ENCODE assay signal across 21 cellular contexts in the genomic region with DNA sequence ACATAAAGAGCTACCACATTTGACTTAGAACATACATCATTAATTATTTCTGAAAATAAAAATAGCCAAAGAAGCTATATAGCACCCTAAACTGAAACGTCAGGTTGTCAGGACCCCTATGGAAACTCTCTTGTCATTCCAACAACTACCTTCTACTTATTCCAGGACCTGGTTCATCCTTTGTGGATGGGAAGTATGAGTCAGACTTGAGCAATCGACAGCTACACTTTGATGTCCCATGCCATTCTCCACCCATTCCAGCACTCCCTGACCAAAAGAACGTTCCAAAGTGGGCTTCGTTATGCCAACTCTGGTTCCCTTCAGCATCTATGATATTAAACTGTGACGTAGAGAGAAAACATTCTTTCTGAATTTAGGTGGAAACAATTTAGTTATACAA.
A peak's percentile ranks its signal among the peaks of the same experiment; 100 is the strongest.
DNase-seq lines count a peak whose midpoint lies in the region; ATAC-seq, FAIRE-seq and TF ChIP-seq lines count a peak whose summit lies in the region.
"Had no signal": no experiment of that assay in that cellular context is flagged by ENCODE, and none has a peak within 500 bp of the region (broad histone marks: within the 10 kb centered on the region; RNA-seq: fewer than 3 reads in every experiment).

No MANE protein-coding gene starts in this region.

- H3K27me3 Mint-ChIP-seq in MCF 10A (ENCODE audit: insufficient read depth, unreplicated experiment) (no peaks in the 10 kb centered on the region), astrocyte (ENCODE audit: low read depth, unreplicated experiment) (no peaks in the 10 kb centered on the region), GM23338 (ENCODE audit: insufficient read depth, low read depth, poor library complexity) (peaks cover 2% of the 10 kb centered on the region)
- H3K27me3 Mint-ChIP-seq: CD4-positive, alpha-beta memory T cell had no signal

- no peak overlapping the region for H3K27ac ChIP-seq in breast epithelium
- H3K27ac ChIP-seq in RWPE1: no peak overlapping the region
- H3K27ac ChIP-seq in astrocyte (ENCODE audit: low read depth, low read length): no peak overlapping the region
- no peak overlapping the region for H3K27ac ChIP-seq in GM23338 (ENCODE audit: low read depth)
- H3K27ac ChIP-seq: 22Rv1, BLaER1, GM23248 had no signal

- no peak overlapping the region for H3K4me3 ChIP-seq in breast epithelium
- H3K4me3 ChIP-seq in astrocyte (ENCODE audit: insufficient read depth, low read depth, low read length): no peak overlapping the region
- no peak overlapping the region for H3K4me3 ChIP-seq in GM23338
- H3K4me3 ChIP-seq: BLaER1, GM12878, GM23248 had no signal

- H2AFZ ChIP-seq in astrocyte (ENCODE audit: low read depth, low read length) (no peak overlapping the region), GM23338 (no peak overlapping the region)
- H2AFZ ChIP-seq: GM23248 had no signal

- H3K4me1 ChIP-seq in breast epithelium (no peaks in the 10 kb centered on the region), astrocyte (ENCODE audit: insufficient read depth, low read length) (no peaks in the 10 kb centered on the region), GM23338 (ENCODE audit: insufficient read depth) (no peaks in the 10 kb centered on the region)
- H3K4me1 ChIP-seq: BLaER1 had no signal

- no peak overlapping the region for H3K9ac ChIP-seq in astrocyte (ENCODE audit: low read length)
- H3K9ac ChIP-seq: BLaER1, GM23248 had no signal

- DNase-seq in MCF 10A (ENCODE audit: unreplicated experiment) (peak; percentile 64), breast epithelium (ENCODE audit: low spot score in 2 of 2) (no peak), RWPE1 (ENCODE audit: low spot score) (peak; percentile 7), astrocyte (ENCODE audit: low read depth) (no peak), urothelium cell line (ENCODE audit: low spot score) (peak; percentile 12), GM23338 (ENCODE audit: low spot score) (no peak), kidney glomerular epithelial cell (lab: John Stamatoyannopoulos, UW) (no peak)
- no peak for DNase-seq in activated T-cell treated with anti-CD3 and anti-CD28 coated beads, Interleukin-2, amount 50 U/mL, for 1 hour
- DNase-seq: Calu3; CD4-positive, alpha-beta memory T cell; DMS53; DND-41; EL; GM23248; HCEC 1CT; HFFc6 had no signal

- H3K4me2 ChIP-seq in astrocyte (ENCODE audit: low read length) (no peak overlapping the region), GM23338 (no peak overlapping the region)
- H3K4me2 ChIP-seq: BLaER1 had no signal

- POLR2A ChIA-PET in MCF 10A (lab: Yijun Ruan, JAX): interaction anchor here (1.0 kb wide), 1 partner anchor 9 kb away, joined by 3 read pairs; no protein-coding TSS in a partner anchor
- POLR2A ChIA-PET in RWPE1 (lab: Yijun Ruan, JAX; ENCODE audit: low non-redundant PET): no interaction called here

- TF ChIP-seq POLR2A in breast epithelium (IDR thresholded peaks at IDR 0.05): no peak

- H4K20me1 ChIP-seq in astrocyte (ENCODE audit: insufficient read depth, low read length): no peaks in the 10 kb centered on the region
- no peaks in the 10 kb centered on the region for H4K20me1 ChIP-seq in GM23338 (replicated peaks; ENCODE audit: insufficient read depth)
- H4K20me1 ChIP-seq: BLaER1 had no signal

- no peak for TF ChIP-seq CTCF in MCF 10A (IDR thresholded peaks at IDR 0.05; ENCODE audit: unreplicated experiment)
- no peak for TF ChIP-seq CTCF in breast epithelium (IDR thresholded peaks at IDR 0.05)
- TF ChIP-seq CTCF in RWPE1 (conservative IDR thresholded peaks at IDR 0.05; ENCODE audit: low read depth): no peak
- TF ChIP-seq CTCF in astrocyte (IDR thresholded peaks at IDR 0.05; ENCODE audit: insufficient read depth, low read depth, low read length): no peak
- TF ChIP-seq CTCF in GM23338 (conservative IDR thresholded peaks at IDR 0.05; ENCODE audit: low read depth in 2 of 2): no peak

- no peak overlapping the region for H3K4me3 Mint-ChIP-seq in MCF 10A (ENCODE audit: unreplicated experiment)
- H3K4me3 Mint-ChIP-seq in astrocyte (ENCODE audit: unreplicated experiment): no peak overlapping the region
- no peak overlapping the region for H3K4me3 Mint-ChIP-seq in GM23338
- H3K4me3 Mint-ChIP-seq: CD14-positive monocyte; CD4-positive, alpha-beta memory T cell; HFFc6 had no signal

- no TSS peak for BruUV-seq in MCF 10A (replicated peaks; lab: Mats Ljungman, UMichigan)

- peaks cover 15% of the 10 kb centered on the region for H3K4me1 Mint-ChIP-seq in MCF 10A (ENCODE audit: insufficient read depth, unreplicated experiment)
- peaks cover 2% of the 10 kb centered on the region for H3K4me1 Mint-ChIP-seq in astrocyte (ENCODE audit: low read depth, unreplicated experiment)
- H3K4me1 Mint-ChIP-seq in GM23338: no peaks in the 10 kb centered on the region
- H3K4me1 Mint-ChIP-seq: CD14-positive monocyte; CD4-positive, alpha-beta memory T cell had no signal

- no peaks in the 10 kb centered on the region for H3K36me3 Mint-ChIP-seq in MCF 10A (ENCODE audit: insufficient read depth, unreplicated experiment)
- no peaks in the 10 kb centered on the region for H3K36me3 Mint-ChIP-seq in astrocyte (ENCODE audit: low read depth, unreplicated experiment)
- H3K36me3 Mint-ChIP-seq in GM23338 (ENCODE audit: low read depth): no peaks in the 10 kb centered on the region
- H3K36me3 Mint-ChIP-seq: CD14-positive monocyte had no signal

- no peaks in the 10 kb centered on the region for H3F3A ChIP-seq in GM23338 (replicated peaks; ENCODE audit: low read depth)

- no peak overlapping the region for H3K27ac Mint-ChIP-seq in MCF 10A (ENCODE audit: low read depth, unreplicated experiment)
- H3K27ac Mint-ChIP-seq in astrocyte (ENCODE audit: unreplicated experiment): peak overlapping the region; percentile 29
- H3K27ac Mint-ChIP-seq in GM23338: no peak overlapping the region
- H3K27ac Mint-ChIP-seq: CD14-positive monocyte; CD4-positive, alpha-beta memory T cell; HFFc6 had no signal

- no peak for FAIRE-seq in astrocyte (lab: Jason Lieb, UNC)
- FAIRE-seq in urothelium cell line (lab: Jason Lieb, UNC): no peak
- FAIRE-seq: GM12878, H54 had no signal

- H3K79me2 ChIP-seq in astrocyte (ENCODE audit: insufficient read depth, low read length) (no peaks in the 10 kb centered on the region), GM23338 (replicated peaks; ENCODE audit: insufficient read depth) (no peaks in the 10 kb centered on the region)

- H3K27me3 ChIP-seq in breast epithelium: no peaks in the 10 kb centered on the region
- no peaks in the 10 kb centered on the region for H3K27me3 ChIP-seq in astrocyte (ENCODE audit: insufficient read depth, low read length)
- H3K27me3 ChIP-seq in GM23338 (ENCODE audit: insufficient read depth): no peaks in the 10 kb centered on the region
- H3K27me3 ChIP-seq: BLaER1 had no signal

- CTCF ChIA-PET in MCF 10A (lab: Yijun Ruan, JAX) (interaction anchor here (1.1 kb wide), 1 partner anchor 12 kb away, joined by 3 read pairs; no protein-coding TSS in a partner anchor), RWPE1 (lab: Yijun Ruan, JAX) (no interaction called here)

- H3K36me3 ChIP-seq in breast epithelium: no peaks in the 10 kb centered on the region
- no peaks in the 10 kb centered on the region for H3K36me3 ChIP-seq in astrocyte (ENCODE audit: insufficient read depth, low read length)
- H3K36me3 ChIP-seq in GM23338 (ENCODE audit: insufficient read depth): no peaks in the 10 kb centered on the region
- H3K36me3 ChIP-seq: BLaER1 had no signal

- no peak for ATAC-seq in GM23338
- ATAC-seq: GM12878 had no signal

- H3K9me3 Mint-ChIP-seq in MCF 10A (ENCODE audit: unreplicated experiment) (no peaks in the 10 kb centered on the region), astrocyte (ENCODE audit: unreplicated experiment) (no peaks in the 10 kb centered on the region), GM23338 (no peaks in the 10 kb centered on the region)
- H3K9me3 Mint-ChIP-seq: HFFc6 had no signal

- intact Hi-C loops in MCF 10A (cut with micrococcal nuclease): no loop called here
- intact Hi-C loops in breast epithelium (cut with DNase I; ENCODE audit: low total_unique reads): no loop called here

- H3K9me3 ChIP-seq in breast epithelium (no peaks in the 10 kb centered on the region), astrocyte (ENCODE audit: insufficient read depth, low read depth, low read length) (no peaks in the 10 kb centered on the region)
- H3K9me3 ChIP-seq: BLaER1 had no signal

- H3K9me2 ChIP-seq in GM23338 (ENCODE audit: insufficient read depth): peaks cover 4% of the 10 kb centered on the region; the same call in 1 of the 2 replicates

TF ChIP-seq in GM23338, 12 proteins besides CTCF, POLR2A, EP300 and RAD21 (continues in another document):
- TF ChIP-seq ZNF114 (CRISPR knock-in tag; IDR thresholded peaks at IDR 0.05): no peak
- TF ChIP-seq, protein P1, sequence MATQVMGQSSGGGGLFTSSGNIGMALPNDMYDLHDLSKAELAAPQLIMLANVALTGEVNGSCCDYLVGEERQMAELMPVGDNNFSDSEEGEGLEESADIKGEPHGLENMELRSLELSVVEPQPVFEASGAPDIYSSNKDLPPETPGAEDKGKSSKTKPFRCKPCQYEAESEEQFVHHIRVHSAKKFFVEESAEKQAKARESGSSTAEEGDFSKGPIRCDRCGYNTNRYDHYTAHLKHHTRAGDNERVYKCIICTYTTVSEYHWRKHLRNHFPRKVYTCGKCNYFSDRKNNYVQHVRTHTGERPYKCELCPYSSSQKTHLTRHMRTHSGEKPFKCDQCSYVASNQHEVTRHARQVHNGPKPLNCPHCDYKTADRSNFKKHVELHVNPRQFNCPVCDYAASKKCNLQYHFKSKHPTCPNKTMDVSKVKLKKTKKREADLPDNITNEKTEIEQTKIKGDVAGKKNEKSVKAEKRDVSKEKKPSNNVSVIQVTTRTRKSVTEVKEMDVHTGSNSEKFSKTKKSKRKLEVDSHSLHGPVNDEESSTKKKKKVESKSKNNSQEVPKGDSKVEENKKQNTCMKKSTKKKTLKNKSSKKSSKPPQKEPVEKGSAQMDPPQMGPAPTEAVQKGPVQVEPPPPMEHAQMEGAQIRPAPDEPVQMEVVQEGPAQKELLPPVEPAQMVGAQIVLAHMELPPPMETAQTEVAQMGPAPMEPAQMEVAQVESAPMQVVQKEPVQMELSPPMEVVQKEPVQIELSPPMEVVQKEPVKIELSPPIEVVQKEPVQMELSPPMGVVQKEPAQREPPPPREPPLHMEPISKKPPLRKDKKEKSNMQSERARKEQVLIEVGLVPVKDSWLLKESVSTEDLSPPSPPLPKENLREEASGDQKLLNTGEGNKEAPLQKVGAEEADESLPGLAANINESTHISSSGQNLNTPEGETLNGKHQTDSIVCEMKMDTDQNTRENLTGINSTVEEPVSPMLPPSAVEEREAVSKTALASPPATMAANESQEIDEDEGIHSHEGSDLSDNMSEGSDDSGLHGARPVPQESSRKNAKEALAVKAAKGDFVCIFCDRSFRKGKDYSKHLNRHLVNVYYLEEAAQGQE (IDR thresholded peaks at IDR 0.05; ENCODE audit: unreplicated experiment): no peak
- TF ChIP-seq POLR2AphosphoS5 (IDR thresholded peaks at IDR 0.05; ENCODE audit: low read depth): no peak
- no peak for TF ChIP-seq CREB1 (CRISPR knock-in tag; IDR thresholded peaks at IDR 0.05; ENCODE audit: low read depth)

Comparison
In these comparisons a context has a peak if more than half of its experiments do, and no peak if none do; other contexts are left out.
1. DNase-seq: peak in MCF 10A (single experiment), RWPE1 (single experiment) and urothelium cell line (single experiment); none in breast epithelium (0 of 2), astrocyte (single experiment), GM23338 (single experiment), kidney glomerular epithelial cell (single experiment) and activated T-cell treated with anti-CD3 and anti-CD28 coated beads, Interleukin-2, amount 50 U/mL, for 1 hour (single experiment).